In the genomic region with DNA sequence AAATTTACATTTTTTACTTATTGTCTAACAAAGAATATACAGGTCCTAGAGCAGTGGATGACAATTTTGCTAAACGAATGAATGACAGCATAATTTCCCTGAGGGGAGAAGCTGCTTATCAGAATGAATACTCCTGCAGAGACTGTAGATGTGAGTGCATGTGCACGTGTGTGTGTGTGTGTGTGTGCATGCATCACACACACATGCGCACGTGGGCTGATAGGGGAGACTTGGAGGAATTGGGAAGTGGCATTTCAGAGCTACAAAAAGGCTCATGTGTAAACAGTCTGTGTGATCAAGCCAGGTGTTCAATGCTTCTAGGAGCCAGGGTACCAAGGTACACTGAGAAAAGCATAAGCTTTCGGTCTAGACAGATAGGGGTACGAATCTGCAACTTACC, we compare ENCODE assay signal across 21 cellular contexts.
"Had no signal": no experiment of that assay in that cellular context is flagged by ENCODE, and none has a peak within 500 bp of the region (broad histone marks: within the 10 kb centered on the region; RNA-seq: fewer than 3 reads in every experiment).

No MANE protein-coding gene starts in this region.

- H3K27ac Mint-ChIP-seq: activated CD4-positive, alpha-beta memory T cell treated with anti-CD3 and anti-CD28 coated beads for 36 hours; activated T-cell treated with anti-CD3 and anti-CD28 coated beads, Interleukin-2, amount 50 U/mL, for 24 hours; activated T-helper 17 cell treated with anti-CD3 and anti-CD28 coated beads, Interleukin-2, amount 50 U/mL, for 72 hours; memory B cell; naive thymus-derived CD8-positive, alpha-beta T cell had no signal

- H3K4me3 Mint-ChIP-seq: activated CD4-positive, alpha-beta memory T cell treated with anti-CD3 and anti-CD28 coated beads for 36 hours; activated T-cell treated with anti-CD3 and anti-CD28 coated beads, Interleukin-2, amount 50 U/mL, for 24 hours; activated T-helper 17 cell treated with anti-CD3 and anti-CD28 coated beads, Interleukin-2, amount 50 U/mL, for 72 hours; memory B cell; naive thymus-derived CD8-positive, alpha-beta T cell had no signal

- H3K4me1 Mint-ChIP-seq: activated T-helper 17 cell treated with anti-CD3 and anti-CD28 coated beads, Interleukin-2, amount 50 U/mL, for 72 hours; memory B cell; naive thymus-derived CD8-positive, alpha-beta T cell had no signal

- H3K36me3 Mint-ChIP-seq: activated CD4-positive, alpha-beta memory T cell treated with anti-CD3 and anti-CD28 coated beads for 36 hours; memory B cell; naive thymus-derived CD8-positive, alpha-beta T cell had no signal

- H3K27me3 ChIP-seq: breast epithelium, heart left ventricle, uterus had no signal

- ATAC-seq: activated T-helper 17 cell treated with anti-CD3 and anti-CD28 coated beads, Interleukin-2, amount 50 U/mL, for 72 hours; heart left ventricle; naive thymus-derived CD8-positive, alpha-beta T cell; right cardiac atrium had no signal

- H3K36me3 ChIP-seq: breast epithelium, heart left ventricle, uterus had no signal

- H3K9me3 Mint-ChIP-seq: activated CD4-positive, alpha-beta memory T cell treated with anti-CD3 and anti-CD28 coated beads for 36 hours; activated T-cell treated with anti-CD3 and anti-CD28 coated beads, Interleukin-2, amount 50 U/mL, for 24 hours; activated T-helper 17 cell treated with anti-CD3 and anti-CD28 coated beads, Interleukin-2, amount 50 U/mL, for 72 hours; memory B cell; naive thymus-derived CD8-positive, alpha-beta T cell had no signal

- DNase-seq: activated CD4-positive, alpha-beta memory T cell treated with anti-CD3 and anti-CD28 coated beads for 36 hours; activated CD4-positive, alpha-beta T cell treated with anti-CD3 and anti-CD28 coated beads for 4 hours; activated CD8-positive, alpha-beta memory T cell treated with anti-CD3 and anti-CD28 coated beads, Interleukin-2, amount 50 U/mL, for 48 hours; activated gamma-delta T cell treated with Interleukin-2 at 50 U/mL for 16 hours; activated naive CD4-positive, alpha-beta T cell treated with anti-CD3 and anti-CD28 coated beads, Interleukin-2, amount 50 U/mL, for 16 hours; activated T-cell treated with anti-CD3 and anti-CD28 coated beads, Interleukin-2, amount 50 U/mL, for 24 hours; amniotic stem cell; central memory CD4-positive, alpha-beta T cell; foreskin fibroblast; heart left ventricle; naive thymus-derived CD8-positive, alpha-beta T cell; posterior cingulate gyrus; right cardiac atrium; stimulated activated CD4-positive, alpha-beta T cell treated with anti-CD3 and anti-CD28 coated beads, Interleukin-15, amount 100 ng/mL, for 24 hours; stimulated activated CD4-positive, alpha-beta T cell treated with anti-CD3 and anti-CD28 coated beads, Interleukin-2, amount 100 ng/mL, for 24 hours; stimulated activated naive CD4-positive, alpha-beta T cell; trophoblast cell; uterus had no signal

- H3K9me3 ChIP-seq: breast epithelium, uterus had no signal

- H3K4me3 ChIP-seq: breast epithelium, heart left ventricle, uterus had no signal

- H3K27ac ChIP-seq: uterus had no signal
